In the genomic region with DNA sequence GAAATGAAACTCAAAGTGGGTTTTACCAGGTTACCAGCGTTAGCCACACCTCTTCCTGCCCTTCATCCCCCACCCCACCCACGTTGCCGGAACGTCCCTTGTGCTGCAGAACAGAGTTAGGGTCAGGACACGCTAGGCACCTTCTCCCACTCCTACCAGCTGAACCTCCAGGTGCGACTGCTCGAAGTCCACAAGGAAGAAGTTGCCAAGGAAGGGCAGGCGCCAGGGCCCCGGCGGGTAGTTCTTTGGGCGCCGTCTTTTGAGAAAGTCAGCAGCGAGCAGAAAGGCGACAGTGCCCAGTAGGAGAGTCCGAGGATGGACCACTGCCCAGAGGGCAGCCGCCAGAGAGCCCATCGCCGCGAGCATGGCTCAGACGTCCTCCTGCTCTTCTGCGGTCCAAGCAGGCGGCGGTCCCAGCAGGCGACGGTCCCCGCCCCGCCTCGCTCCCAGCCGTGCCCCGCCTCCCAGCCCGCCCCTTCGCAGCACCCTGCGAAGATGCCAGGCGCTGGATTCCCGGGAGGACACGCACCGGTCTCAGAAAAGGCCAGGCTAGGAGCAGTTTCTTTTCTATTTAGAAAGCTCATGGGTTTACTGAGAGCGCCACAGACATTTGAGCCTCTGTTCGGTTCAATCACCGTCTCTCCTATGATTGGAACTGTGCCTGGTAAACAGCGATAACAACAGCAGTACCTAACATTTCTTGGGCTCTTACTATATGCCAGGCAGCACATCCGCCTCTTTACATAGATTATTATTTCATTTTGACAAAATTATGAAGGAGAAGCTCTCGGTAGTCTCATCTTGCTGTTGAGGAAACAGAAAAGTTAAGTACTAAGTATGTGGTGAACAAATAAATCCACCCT, we compare ENCODE assay signal across 7 cellular contexts. TPM values are rescaled to one million over a fixed set of nuclear protein-coding genes. Genes with fewer than 3 reads are reported as not detected.
DNase-seq lines count a peak whose midpoint lies in the region; ATAC-seq and TF ChIP-seq lines count a peak whose summit lies in the region.

A gene with protein sequence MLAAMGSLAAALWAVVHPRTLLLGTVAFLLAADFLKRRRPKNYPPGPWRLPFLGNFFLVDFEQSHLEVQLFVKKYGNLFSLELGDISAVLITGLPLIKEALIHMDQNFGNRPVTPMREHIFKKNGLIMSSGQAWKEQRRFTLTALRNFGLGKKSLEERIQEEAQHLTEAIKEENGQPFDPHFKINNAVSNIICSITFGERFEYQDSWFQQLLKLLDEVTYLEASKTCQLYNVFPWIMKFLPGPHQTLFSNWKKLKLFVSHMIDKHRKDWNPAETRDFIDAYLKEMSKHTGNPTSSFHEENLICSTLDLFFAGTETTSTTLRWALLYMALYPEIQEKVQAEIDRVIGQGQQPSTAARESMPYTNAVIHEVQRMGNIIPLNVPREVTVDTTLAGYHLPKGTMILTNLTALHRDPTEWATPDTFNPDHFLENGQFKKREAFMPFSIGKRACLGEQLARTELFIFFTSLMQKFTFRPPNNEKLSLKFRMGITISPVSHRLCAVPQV (minus strand): TSS at position 393 of the 863 bp plus-strand sequence. CDS start 27 bp downstream, at position 366.

- no peaks in the 10 kb centered on the region for H3K79me2 ChIP-seq in trophoblast cell (ENCODE audit: control insufficient read depth, insufficient read depth, low read length, poor library complexity)

- no peak within 1 kb of the TSS for H2BK120ac ChIP-seq in trophoblast cell (ENCODE audit: insufficient read depth, low read length, poor library complexity)

- no peak within 1 kb of the TSS for H4K91ac ChIP-seq in trophoblast cell (ENCODE audit: low read depth, low read length)

- H3K4me3 ChIP-seq in Panc1 (ENCODE audit: low read depth in 2 of 2, low read length in 2 of 2) (peak within 1 kb of the TSS; percentile 46 to 65), heart right ventricle (peak within 1 kb of the TSS; percentile 32 to 64 (median 58)), trophoblast cell (ENCODE audit: low read depth, low read length) (peak within 1 kb of the TSS; percentile 54), aorta (ENCODE audit: low read length in 2 of 2) (peak within 1 kb of the TSS; percentile 0 to 72)

- H3K9ac ChIP-seq in trophoblast cell (ENCODE audit: low read length) = no peak within 1 kb of the TSS

- H3K4me2 ChIP-seq in trophoblast cell (ENCODE audit: low read length) = peak within 1 kb of the TSS; percentile 88

- CTCF ChIA-PET in Panc1 (lab: Charles Lee) = no interaction called here

- H4K12ac ChIP-seq in trophoblast cell (ENCODE audit: low read depth, low read length) = no peak within 1 kb of the TSS

- no peaks in the 10 kb centered on the region for H3K79me1 ChIP-seq in trophoblast cell (ENCODE audit: low read length)

- 2 to 3% methylated on average over 43 of the region's 43 CpGs for WGBS in heart right ventricle, 2 donors
- WGBS in trophoblast cell (ENCODE audit: extremely low coverage, insufficient coverage, insufficient read length) = no CpG with 5 or more reads among the region's 43 CpGs
- 2 to 3% methylated on average over 43 of the region's 43 CpGs for WGBS in aorta, 2 donors

- H2AFZ ChIP-seq in trophoblast cell (ENCODE audit: insufficient read depth, low read length, poor library complexity) = peak within 1 kb of the TSS; percentile 23

- no peak within 1 kb of the TSS for H2AK5ac ChIP-seq in trophoblast cell (ENCODE audit: low read length)

- ATAC-seq in GM18907 (IDR thresholded peaks at IDR 0.05; ENCODE audit: unreplicated experiment) (peak; percentile 82), HG03139 (IDR thresholded peaks at IDR 0.05; ENCODE audit: unreplicated experiment) (peak; percentile 91), Panc1 (peak; percentile 97), heart right ventricle (peak; percentile 95 to 99 (median 98)), aorta (ENCODE audit: low FRiP score) (peak; percentile 88)

- TF ChIP-seq CTCF in Panc1 (IDR thresholded peaks at IDR 0.05) (no peak), heart right ventricle (IDR thresholded peaks at IDR 0.05) (no peak)

- H3K27ac ChIP-seq in Panc1 (ENCODE audit: low read length) (no peak within 1 kb of the TSS), heart right ventricle (peak within 1 kb of the TSS; percentile 23 to 97 (median 78)), trophoblast cell (ENCODE audit: low read depth, low read length) (no peak within 1 kb of the TSS), aorta (ENCODE audit: low read depth in 1 of 2, low read length in 2 of 2) (no peak within 1 kb of the TSS)

- no peak for DNase-seq in Panc1 (ENCODE audit: low read depth, low spot score)
- peak; percentile 44 for DNase-seq in activated naive CD4-positive, alpha-beta T cell treated with anti-CD3 and anti-CD28 coated beads, Interleukin-2, amount 50 U/mL, for 16 hours
- DNase-seq in heart right ventricle = peak; percentile 64 to 70
- DNase-seq in trophoblast cell = peak; percentile 23 to 46
- DNase-seq in aorta = peak; percentile 63 to 89

- H4K8ac ChIP-seq in trophoblast cell (ENCODE audit: low read depth, low read length) = peak within 1 kb of the TSS; percentile 35

- H2BK12ac ChIP-seq in trophoblast cell (ENCODE audit: low read length) = no peak within 1 kb of the TSS

- no peak within 1 kb of the TSS for H3K18ac ChIP-seq in trophoblast cell (ENCODE audit: low read length)

- H3K23ac ChIP-seq in trophoblast cell (ENCODE audit: low read length) = no peak within 1 kb of the TSS

- BruUV-seq in Panc1 (replicated peaks; lab: Mats Ljungman, UMichigan) = no TSS peak

- H3K27me3 ChIP-seq in Panc1 (ENCODE audit: control insufficient read depth, insufficient read depth, low read length) (peaks cover 36% of the 10 kb centered on the region), heart right ventricle (peaks cover 0 to 50% (median 21%) of the 10 kb centered on the region in 7 donors), trophoblast cell (ENCODE audit: insufficient read depth, low read length) (no peaks in the 10 kb centered on the region), aorta (ENCODE audit: control insufficient read depth in 1 of 2, insufficient read depth in 2 of 2, low read length in 1 of 2) (no peaks in the 10 kb centered on the region)

- H3K9me3 ChIP-seq in Panc1 (ENCODE audit: control insufficient read depth, insufficient read depth, low read depth, low read length) = peaks cover 5% of the 10 kb centered on the region; the same call in 1 of the 2 replicates
- peaks cover 0 to 20% (median 7%) of the 10 kb centered on the region in 11 donors for H3K9me3 ChIP-seq in heart right ventricle
- no peaks in the 10 kb centered on the region for H3K9me3 ChIP-seq in trophoblast cell (ENCODE audit: insufficient read depth, low read depth, low read length)
- peaks cover 2% of the 10 kb centered on the region for H3K9me3 ChIP-seq in aorta (ENCODE audit: control insufficient read depth, low read length)

- peaks cover 3% of the 10 kb centered on the region; the same call in 1 of the 2 replicates for H3K4me1 ChIP-seq in Panc1 (ENCODE audit: control insufficient read depth, insufficient read depth, low read length)
- H3K4me1 ChIP-seq in heart right ventricle = peaks cover 0 to 11% (median 0%) of the 10 kb centered on the region in 9 donors
- H3K4me1 ChIP-seq in trophoblast cell (ENCODE audit: control insufficient read depth in 1 of 2, insufficient read depth in 2 of 2, low read length in 2 of 2) = peaks cover 5 to 6% of the 10 kb centered on the region in 2 experiments
- H3K4me1 ChIP-seq in aorta (ENCODE audit: control insufficient read depth in 1 of 2, insufficient read depth in 2 of 2, low read length in 2 of 2) = no peaks in the 10 kb centered on the region

- intact Hi-C loops in Panc1 (cut with micrococcal nuclease; ENCODE audit: unreplicated experiment) = no loop called here
- intact Hi-C loops in heart right ventricle (cut with DNase I) = no loop called here
- intact Hi-C loops in aorta (cut with DNase I) = no loop called here

- in situ Hi-C loops in Panc1 (cut with HindIII; ENCODE audit: low pct_unique_long_range_greater_than_20kb, low sequenced_read_pairs) = no loop called here

- H3K4ac ChIP-seq in trophoblast cell (ENCODE audit: low read depth, low read length) = no peak within 1 kb of the TSS

- POLR2A ChIA-PET in Panc1 (lab: Charles Lee) = no interaction called here

- H2BK5ac ChIP-seq in trophoblast cell (ENCODE audit: low read depth, low read length, poor library complexity) = no peak within 1 kb of the TSS

- H3K36me3 ChIP-seq in Panc1 (ENCODE audit: control insufficient read depth, insufficient read depth, low read length) = no peaks in the 10 kb centered on the region; the same call in 1 of the 2 replicates
- H3K36me3 ChIP-seq in heart right ventricle = no peaks in the 10 kb centered on the region
- no peaks in the 10 kb centered on the region for H3K36me3 ChIP-seq in trophoblast cell (ENCODE audit: control insufficient read depth in 1 of 2, insufficient read depth in 2 of 2, low read length in 2 of 2)
- no peaks in the 10 kb centered on the region for H3K36me3 ChIP-seq in aorta (ENCODE audit: control insufficient read depth in 1 of 2, insufficient read depth in 2 of 2, low read length in 1 of 2)

- H3K14ac ChIP-seq in trophoblast cell (ENCODE audit: low read length) = no peak within 1 kb of the TSS

RNA-seq across cellular contexts. Expression of the gene that starts here (rescaled TPM):
- total RNA-seq in Panc1 (2021; ENCODE audit: unreplicated experiment) = not detected
- not detected for polyA plus RNA-seq in Panc1 (2012; ENCODE audit: insufficient read length)
- 100 to 1,000 TPM in 7 of 10 donors, 10 to 100 TPM in 3; 24.0 to 212 (median 130) TPM for total RNA-seq in heart right ventricle
- polyA plus RNA-seq in heart right ventricle = 100 to 1,000 TPM in 1 of 2 donors, 10 to 100 TPM in 1; 73.6 to 188 TPM
- 12.7 and 13.1 TPM in 2 replicates for polyA plus RNA-seq in trophoblast cell (2013)
- under 1 TPM; 0.16 to 0.24 TPM for total RNA-seq in aorta
- 1 to 10 TPM in 1 of 2 donors, under 1 TPM in 1; 0.51 to 1.5 TPM for polyA plus RNA-seq in aorta

Comparison
In these comparisons a context has a peak if more than half of its experiments do, and no peak if none do; other contexts are left out.
1. RNA of the gene that starts here (total RNA-seq): 24.0 to 212 TPM in heart right ventricle; 0.16 to 0.24 TPM in aorta and not detected in Panc1 (single experiment); every median in the first group is over 10 times any median in the second.
2. RNA of the gene that starts here (polyA plus RNA-seq): 73.6 to 188 TPM in heart right ventricle; 0.51 to 1.5 TPM in aorta; every median in the first group is over 10 times any median in the second.
3. Peak in ATAC-seq and H3K4me3 ChIP-seq in Panc1; RNA of the gene not detected or under 1 TPM.
4. H3K27ac ChIP-seq: peak in heart right ventricle (10 of 10); none in Panc1 (single experiment), trophoblast cell (single experiment) and aorta (0 of 2).
5. Peak in every context shown above with its lines, with median percentiles within 50 percentile points of each other: ATAC-seq and H3K4me3 ChIP-seq.